8 cellular contexts compared by ENCODE assay signal in the genomic region with DNA sequence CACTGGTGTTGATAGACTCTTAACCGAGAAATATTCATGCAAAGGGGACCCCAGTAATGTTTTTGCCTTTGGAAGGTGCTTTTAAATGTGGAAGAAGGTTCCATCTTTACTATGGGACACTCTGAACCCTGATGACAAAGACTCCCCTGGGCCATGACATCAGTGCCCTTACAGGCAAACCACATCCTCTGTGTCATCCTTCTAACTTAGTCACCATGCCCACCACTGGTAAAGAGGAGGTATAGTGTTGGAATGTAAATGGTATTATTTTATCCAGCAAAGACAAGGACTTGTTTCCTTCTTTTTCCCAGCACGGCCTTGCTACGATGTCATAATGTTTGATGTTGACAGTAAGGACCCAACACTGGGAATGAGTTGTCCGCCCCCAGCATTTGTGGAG. TPM values are rescaled to one million over a fixed set of nuclear protein-coding genes. Genes with fewer than 3 reads are reported as not detected.
DNase-seq lines count a peak whose midpoint lies in the region; ATAC-seq and TF ChIP-seq lines count a peak whose summit lies in the region.

No MANE protein-coding gene starts in this region.

- no peak overlapping the region for H3K4me3 Mint-ChIP-seq in mesothelial cell of epicardium

- H4K20me1 ChIP-seq in SK-N-SH (ENCODE audit: insufficient read depth) = no peaks in the 10 kb centered on the region

- no peaks in the 10 kb centered on the region for H3K9me3 Mint-ChIP-seq in mesothelial cell of epicardium

- H3K9me2 ChIP-seq in SK-N-SH = no peaks in the 10 kb centered on the region

- H3K9me3 ChIP-seq in SK-N-SH (no peaks in the 10 kb centered on the region), left lung (no peaks in the 10 kb centered on the region)

- H3K4me1 ChIP-seq in SK-N-SH (ENCODE audit: control insufficient read depth in 1 of 2, insufficient read depth in 2 of 2, low read depth in 1 of 2, low read length in 1 of 2) (peaks cover 0 to 9% of the 10 kb centered on the region in 2 experiments; a peak in 1 of 4 replicates), left lung (no peaks in the 10 kb centered on the region)

- ATAC-seq in GM18868 (IDR thresholded peaks at IDR 0.05; ENCODE audit: unreplicated experiment) (peak; percentile 55), left lung (no peak), HG03045 (IDR thresholded peaks at IDR 0.05; ENCODE audit: unreplicated experiment) (no peak)

- 71% methylated on average over 4 of the region's 4 CpGs for WGBS in SK-N-SH (ENCODE audit: low lambda C conversion rate)

- peak overlapping the region in 1 of 2 experiments; percentile 73; a peak in 2 of 4 replicates for H3K27ac ChIP-seq in SK-N-SH (ENCODE audit: low read depth in 2 of 2, low read length in 1 of 2)
- no peak overlapping the region for H3K27ac ChIP-seq in left lung

- peaks cover 22% of the 10 kb centered on the region for H3K4me1 Mint-ChIP-seq in mesothelial cell of epicardium

- H3F3A ChIP-seq in SK-N-SH (replicated peaks; ENCODE audit: insufficient read depth) = peaks cover 11% of the 10 kb centered on the region

- intact Hi-C loops in left lung (cut with DNase I) = loop anchor here in 1 of 2 donors (10.0 kb wide), 1 partner anchor 191 kb away; no protein-coding TSS in a partner anchor

- no peak overlapping the region; the same call in 1 of the 2 replicates for H2AFZ ChIP-seq in SK-N-SH (ENCODE audit: low read depth)

- peaks cover 45 to 86% of the 10 kb centered on the region in 2 experiments for H3K36me3 ChIP-seq in SK-N-SH (replicated peaks in 1 of 2; ENCODE audit: control insufficient read depth in 1 of 2, insufficient read depth in 2 of 2, low read length in 1 of 2)
- peaks cover 0 to 90% of the 10 kb centered on the region in 2 donors for H3K36me3 ChIP-seq in left lung

- peak overlapping the region; percentile 20; the same call in 1 of the 2 replicates for H3K4me2 ChIP-seq in SK-N-SH

- H3K27me3 Mint-ChIP-seq in mesothelial cell of epicardium (ENCODE audit: low read depth) = no peaks in the 10 kb centered on the region

- peaks cover 10% of the 10 kb centered on the region; the same call in 1 of the 2 replicates for H3K79me2 ChIP-seq in SK-N-SH (ENCODE audit: insufficient read depth)

- TF ChIP-seq RAD21 in SK-N-SH (IDR thresholded peaks at IDR 0.05; ENCODE audit: low read length) = no peak

- TF ChIP-seq CTCF in SK-N-SH (IDR thresholded peaks at IDR 0.05) = no peak
- no peak for TF ChIP-seq CTCF in left lung (IDR thresholded peaks at IDR 0.05)
- TF ChIP-seq CTCF in mesothelial cell of epicardium (IDR thresholded peaks at IDR 0.05; ENCODE audit: unreplicated experiment) = no peak

- H3K9ac ChIP-seq in SK-N-SH = no peak overlapping the region; the same call in 1 of the 2 replicates

- H3K36me3 Mint-ChIP-seq in mesothelial cell of epicardium = peaks cover 39% of the 10 kb centered on the region

- H3K27ac Mint-ChIP-seq in mesothelial cell of epicardium = no peak overlapping the region

- TF ChIP-seq EP300 in SK-N-SH (IDR thresholded peaks at IDR 0.05; ENCODE audit: borderline replicate concordance in 1 of 2, low read depth in 1 of 2, low read length in 1 of 2) = no peak

- DNase-seq in SK-N-SH = no peak
- DNase-seq in amniotic epithelial cell (ENCODE audit: low read depth) = peak; percentile 51
- peak in 3 of 4 experiments; percentile 18 to 45 (median 25) for DNase-seq in stimulated activated CD4-positive, alpha-beta T cell treated with anti-CD3 and anti-CD28 coated beads, Interleukin-1b, Interleukin-23, amount 100 ng/mL, for 24 hours (ENCODE audit: low read depth in 4 of 4, low spot score in 1 of 4)
- DNase-seq in NCI-H1436 (lab: John Stamatoyannopoulos, UW) = no peak
- DNase-seq in left lung = no peak
- no peak for DNase-seq in mesothelial cell of epicardium (ENCODE audit: low spot score in 2 of 2, unreplicated experiment in 2 of 2)

- POLR2A ChIA-PET in SK-N-SH (lab: Yijun Ruan, JAX) = no interaction called here

- CTCF ChIA-PET in SK-N-SH (lab: Yijun Ruan, JAX) = interaction anchor here (7.1 kb wide), 1 partner anchor 191 kb away, joined by 34 read pairs; no protein-coding TSS in a partner anchor

- H3K4me3 ChIP-seq in SK-N-SH (ENCODE audit: low read depth in 2 of 2, low read length in 1 of 2) = no peak overlapping the region
- H3K4me3 ChIP-seq in left lung = no peak overlapping the region

- H3K27me3 ChIP-seq in SK-N-SH (ENCODE audit: insufficient read depth) = no peaks in the 10 kb centered on the region
- H3K27me3 ChIP-seq in left lung = no peaks in the 10 kb centered on the region

TF ChIP-seq in SK-N-SH, 30 proteins besides CTCF, POLR2A, EP300 and RAD21:
- peak; percentile 77; the same call in 1 of the 2 replicates for TF ChIP-seq YY1 (IDR thresholded peaks at IDR 0.05; ENCODE audit: low read depth)
- peak; percentile 37 for TF ChIP-seq GABPA (IDR thresholded peaks at IDR 0.05; ENCODE audit: low read depth)
- no peak for TF ChIP-seq RFX5 (IDR thresholded peaks at IDR 0.05; ENCODE audit: low read length)
- TF ChIP-seq TCF12 (IDR thresholded peaks at IDR 0.05) = peak; percentile 35; the same call in 1 of the 2 replicates
- peak; percentile 51; the same call in 1 of the 2 replicates for TF ChIP-seq JUND (IDR thresholded peaks at IDR 0.05)
- TF ChIP-seq FOSL2 (IDR thresholded peaks at IDR 0.05; ENCODE audit: borderline replicate concordance, low read depth) = peak; percentile 71
- no peak for TF ChIP-seq IRF3 (IDR thresholded peaks at IDR 0.05; ENCODE audit: low read depth, low read length)

RNA-seq across cellular contexts. Expression of gene METTL13, which starts 12.6 kb away (rescaled TPM):
- polyA plus RNA-seq in SK-N-SH (2012; rRNA removed) = 32.7 and 41.2 TPM in 2 replicates
- polyA plus RNA-seq in SK-N-SH (2012; cell fraction: cytosol; rRNA removed) = 30.4 and 36.8 TPM in 2 replicates
- polyA plus RNA-seq in SK-N-SH (2012; cell fraction: nucleus; rRNA removed) = 24.8 and 31.7 TPM in 2 replicates
- total RNA-seq in left lung (10 to 100 TPM; 25.1 to 28.2 TPM), mesothelial cell of epicardium (27.4 to 32.5 TPM (median 30.2 TPM) in 3 replicates)

RNA-seq across cellular contexts. Expression of gene DNM3, which starts 47.2 kb away (rescaled TPM):
- 0.43 and 0.89 TPM in 2 replicates for polyA plus RNA-seq in SK-N-SH (2012; rRNA removed)
- polyA plus RNA-seq in SK-N-SH (2012; cell fraction: cytosol; rRNA removed) = 0.54 and 0.64 TPM in 2 replicates
- 0.50 and 0.80 TPM in 2 replicates for polyA plus RNA-seq in SK-N-SH (2012; cell fraction: nucleus; rRNA removed)
- total RNA-seq in left lung = 1 to 10 TPM; 6.8 to 7.7 TPM
- total RNA-seq in mesothelial cell of epicardium = 4.7 to 5.0 TPM (median 4.9 TPM) in 3 replicates

RNA-seq across cellular contexts. Expression of gene VAMP4, which starts 52.2 kb away (rescaled TPM):
- polyA plus RNA-seq in SK-N-SH (2012; rRNA removed) = 2.5 and 3.3 TPM in 2 replicates
- polyA plus RNA-seq in SK-N-SH (2012; cell fraction: cytosol; rRNA removed) = 4.4 and 4.8 TPM in 2 replicates
- polyA plus RNA-seq in SK-N-SH (2012; cell fraction: nucleus; rRNA removed) = 2.6 and 5.1 TPM in 2 replicates
- total RNA-seq in left lung (10 to 100 TPM; 14.7 to 18.8 TPM), mesothelial cell of epicardium (8.1 to 8.5 TPM (median 8.4 TPM) in 3 replicates)

Comparison
In these comparisons a context has a peak if more than half of its experiments do, and no peak if none do; other contexts are left out.
1. DNase-seq: peak in amniotic epithelial cell (single experiment) and stimulated activated CD4-positive, alpha-beta T cell treated with anti-CD3 and anti-CD28 coated beads, Interleukin-1b, Interleukin-23, amount 100 ng/mL, for 24 hours (3 of 4); none in SK-N-SH (single experiment), NCI-H1436 (single experiment), left lung (0 of 2) and mesothelial cell of epicardium (0 of 2).